ENCODE assay signal across 8 cellular contexts in genomic region chrX:57821703-57822375, GRCh38.
DNase-seq lines count a peak whose midpoint lies in the region; ATAC-seq and TF ChIP-seq lines count a peak whose summit lies in the region.

No MANE protein-coding gene starts in this region.

- TF ChIP-seq CTCF in HCT116 (IDR thresholded peaks at IDR 0.05 in 2 of 3, conservative IDR thresholded peaks at IDR 0.05 in 1 of 3; ENCODE audit: borderline replicate concordance in 1 of 3, insufficient read depth in 1 of 3, low read depth in 2 of 3, low read length in 2 of 3): peak; percentile 41 to 64 (median 42); a peak in 4 of 6 replicates
- TF ChIP-seq CTCF in endothelial cell (IDR thresholded peaks at IDR 0.05; ENCODE audit: unreplicated experiment): peak; percentile 61
- no peak for TF ChIP-seq CTCF in mucosa of descending colon (IDR thresholded peaks at IDR 0.05)

- H3K9me3 Mint-ChIP-seq in activated T-cell treated with anti-CD3 and anti-CD28 coated beads, Interleukin-2, amount 50 U/mL, for 24 hours: no peaks in the 10 kb centered on the region
- H3K9me3 Mint-ChIP-seq in endothelial cell (ENCODE audit: unreplicated experiment): no peaks in the 10 kb centered on the region

- no peaks in the 10 kb centered on the region for H4K20me1 ChIP-seq in HCT116 (ENCODE audit: insufficient read depth)

- H3K27me3 ChIP-seq in HCT116 (ENCODE audit: insufficient read depth, low read length): no peaks in the 10 kb centered on the region

- RAD21 ChIA-PET in HCT116 (lab: Charles Lee; ENCODE audit: low non-redundant PET in 1 of 2, low total read pairs in 2 of 2, uncharacterized antibody in 2 of 2, unreplicated experiment in 2 of 2): interaction anchor here (0.6 to 1.2 kb wide), 2 partner anchors 97 kb away, joined by 3 read pairs; no protein-coding TSS in a partner anchor

- H3K9me3 ChIP-seq in HCT116 (ENCODE audit: control insufficient read depth in 1 of 2, insufficient read depth in 1 of 2, low read depth in 1 of 2, low read length in 2 of 2) (no peaks in the 10 kb centered on the region), mucosa of descending colon (no peaks in the 10 kb centered on the region)

- peaks cover 60% of the 10 kb centered on the region for H3K27me3 Mint-ChIP-seq in activated T-cell treated with anti-CD3 and anti-CD28 coated beads, Interleukin-2, amount 50 U/mL, for 24 hours
- no peaks in the 10 kb centered on the region for H3K27me3 Mint-ChIP-seq in endothelial cell (ENCODE audit: unreplicated experiment)

- BruUV-seq in HCT116 (replicated peaks; lab: Mats Ljungman, UMichigan): no TSS peak

- no peaks in the 10 kb centered on the region for H3K36me3 ChIP-seq in HCT116 (ENCODE audit: control insufficient read depth in 1 of 2, insufficient read depth in 2 of 2, low read length in 2 of 2)
- H3K36me3 ChIP-seq in mucosa of descending colon (ENCODE audit: low read depth): no peaks in the 10 kb centered on the region

- no peak overlapping the region for H3K27ac Mint-ChIP-seq in activated T-cell treated with anti-CD3 and anti-CD28 coated beads, Interleukin-2, amount 50 U/mL, for 24 hours
- H3K27ac Mint-ChIP-seq in endothelial cell (ENCODE audit: unreplicated experiment): no peak overlapping the region

- no peaks in the 10 kb centered on the region for H3K36me3 Mint-ChIP-seq in activated T-cell treated with anti-CD3 and anti-CD28 coated beads, Interleukin-2, amount 50 U/mL, for 24 hours (ENCODE audit: low read depth)
- H3K36me3 Mint-ChIP-seq in endothelial cell (ENCODE audit: low read depth, unreplicated experiment): no peaks in the 10 kb centered on the region

- no peaks in the 10 kb centered on the region for H3K9me2 ChIP-seq in HCT116 (ENCODE audit: insufficient read depth)

- H3K4me3 ChIP-seq in HCT116 (replicated peaks in 1 of 2; ENCODE audit: low read depth in 1 of 2, low read length in 2 of 2): 0 out of 4 replicates have a peak overlapping the region, but pooled peaks of 1 of the 2 experiments have one; percentile 8
- no peak overlapping the region for H3K4me3 ChIP-seq in mucosa of descending colon

- TF ChIP-seq RAD21 in HCT116 (IDR thresholded peaks at IDR 0.05; ENCODE audit: low read depth): peak; percentile 73

- POLR2A ChIA-PET in HCT116 (lab: Charles Lee): no interaction called here

- H3K27ac ChIP-seq in HCT116 (ENCODE audit: low read depth, low read length): no peak overlapping the region

- DNase-seq in activated T-cell treated with anti-CD3 and anti-CD28 coated beads for 4 hours (peak; percentile 14), HCT116 (ENCODE audit: low read depth, low spot score) (peak; percentile 48), NCI-H146 (lab: John Stamatoyannopoulos, UW) (peak; percentile 63), T-helper 1 cell (peak in 4 of 5 donors; percentile 8 to 48 (median 13)), endothelial cell (ENCODE audit: low spot score) (peak; percentile 18), mucosa of descending colon (peak in 1 of 3 donors; percentile 47), NCI-H128 (lab: John Stamatoyannopoulos, UW; ENCODE audit: unreplicated experiment) (no peak)
- DNase-seq in activated T-cell treated with anti-CD3 and anti-CD28 coated beads, Interleukin-2, amount 50 U/mL, for 24 hours: no peak

- H3K4me1 ChIP-seq in HCT116 (ENCODE audit: control insufficient read depth in 1 of 2, insufficient read depth in 2 of 2, low read length in 2 of 2) (no peaks in the 10 kb centered on the region), mucosa of descending colon (ENCODE audit: low read depth) (no peaks in the 10 kb centered on the region)

- CTCF ChIA-PET in HCT116 (lab: Charles Lee): interaction anchor here (0.7 to 1.4 kb wide), 2 partner anchors 97 to 205 kb away, joined by 4 to 6 read pairs; no protein-coding TSS in a partner anchor

- peak overlapping the region; percentile 40 for H3K4me2 ChIP-seq in HCT116 (ENCODE audit: low read length)

- peak; percentile 81 for ATAC-seq in HCT116
- ATAC-seq in mucosa of descending colon: peak; percentile 77

- H2AFZ ChIP-seq in HCT116 (ENCODE audit: low read depth, low read length, poor library complexity, severe bottlenecking): no peak overlapping the region

- H3K4me1 Mint-ChIP-seq in activated T-cell treated with anti-CD3 and anti-CD28 coated beads, Interleukin-2, amount 50 U/mL, for 24 hours (ENCODE audit: low read depth): peaks cover 1% of the 10 kb centered on the region
- H3K4me1 Mint-ChIP-seq in endothelial cell (ENCODE audit: unreplicated experiment): no peaks in the 10 kb centered on the region

- H3K4me3 Mint-ChIP-seq in activated T-cell treated with anti-CD3 and anti-CD28 coated beads, Interleukin-2, amount 50 U/mL, for 24 hours: no peak overlapping the region
- H3K4me3 Mint-ChIP-seq in endothelial cell (ENCODE audit: unreplicated experiment): no peak overlapping the region

- no peak overlapping the region for H3K9ac ChIP-seq in HCT116 (ENCODE audit: low read length)

- intact Hi-C loops in HCT116 (cut with micrococcal nuclease): loop anchor here (1.0 to 10.0 kb wide), 4 partner anchors 97 to 247 kb away; no protein-coding TSS in a partner anchor
- intact Hi-C loops in mucosa of descending colon (cut with DNase I, micrococcal nuclease): loop anchor here (5.0 to 10.0 kb wide), 3 partner anchors 95 to 203 kb away; no protein-coding TSS in a partner anchor

- TF ChIP-seq POLR2A in HCT116 (IDR thresholded peaks at IDR 0.05; ENCODE audit: borderline replicate concordance, extremely low read depth, insufficient read depth, insufficient read length): no peak

- no peaks in the 10 kb centered on the region for H3K79me2 ChIP-seq in HCT116 (ENCODE audit: insufficient read depth, low read length)

TF ChIP-seq in HCT116, 20 proteins besides CTCF, POLR2A, EP300 and RAD21:
- TF ChIP-seq ZFX (IDR thresholded peaks at IDR 0.05) (no peak), SIN3A (IDR thresholded peaks at IDR 0.05; ENCODE audit: low read depth) (no peak), CEBPB (IDR thresholded peaks at IDR 0.05; ENCODE audit: low read depth) (no peak), EZH2phosphoT487 (IDR thresholded peaks at IDR 0.05; ENCODE audit: borderline replicate concordance) (no peak), JUND (IDR thresholded peaks at IDR 0.05) (no peak), ZNF274 (IDR thresholded peaks at IDR 0.05; ENCODE audit: low read depth, low read length) (no peak), FOSL1 (IDR thresholded peaks at IDR 0.05; ENCODE audit: low read depth) (no peak)

Comparison
In these comparisons a context has a peak if more than half of its experiments do, and no peak if none do; other contexts are left out.
1. DNase-seq: peak in activated T-cell treated with anti-CD3 and anti-CD28 coated beads for 4 hours (single experiment), HCT116 (single experiment), NCI-H146 (single experiment), T-helper 1 cell (4 of 5) and endothelial cell (single experiment); none in activated T-cell treated with anti-CD3 and anti-CD28 coated beads, Interleukin-2, amount 50 U/mL, for 24 hours (single experiment) and NCI-H128 (single experiment).